Comparison of ENCODE assay signal across 28 cellular contexts in genomic region chr5:168897387-168898122, GRCh38.
"Had no signal": no experiment of that assay in that cellular context is flagged by ENCODE, and none has a peak within 500 bp of the region (broad histone marks: within the 10 kb centered on the region; RNA-seq: fewer than 3 reads in every experiment).

No MANE protein-coding gene starts in this region.

- H3K9me3 Mint-ChIP-seq: stimulated activated naive CD8-positive, alpha-beta T cell treated with anti-CD3 and anti-CD28 coated beads, Interleukin-15, Interleukin-2, amounts not matched to agents 100 ng/mL and 50 ng/mL, for 24 hours had no signal

- H3K9me3 ChIP-seq: body of pancreas, colonic mucosa, esophagus squamous epithelium, left lung, lower lobe of right lung, mucosa of descending colon, thoracic aorta, uterus had no signal

- DNase-seq: activated CD4-positive, alpha-beta T cell treated with anti-CD3 and anti-CD28 coated beads for 48 hours; activated CD4-positive, alpha-beta T cell treated with anti-CD3 and anti-CD28 coated beads, Interleukin-2, amount 50 U/mL, for 48 hours; activated CD8-positive, alpha-beta memory T cell treated with anti-CD3 and anti-CD28 coated beads for 24 hours; activated effector memory CD4-positive, alpha-beta T cell treated with Interleukin-2 at 50 U/mL for 16 hours; activated naive CD4-positive, alpha-beta T cell treated with Interleukin-2 at 50 U/mL for 16 hours; aorta; body of pancreas; colonic mucosa; effector CD8-positive, alpha-beta T cell; esophagus squamous epithelium; foreskin melanocyte; left lung; lower lobe of right lung; mesenchymal stem cell; mucosa of descending colon; occipital lobe; right cardiac atrium; stimulated activated CD4-positive, alpha-beta T cell treated with anti-CD3 and anti-CD28 coated beads, Interleukin-2, amount 100 ng/mL, for 48 hours; T-helper 9 cell; trophoblast cell; uterus had no signal

- H3K4me3 Mint-ChIP-seq: activated naive CD8-positive, alpha-beta T cell; stimulated activated naive CD8-positive, alpha-beta T cell treated with anti-CD3 and anti-CD28 coated beads, Interleukin-15, Interleukin-2, amounts not matched to agents 100 ng/mL and 50 ng/mL, for 24 hours had no signal

- H3K36me3 ChIP-seq: colonic mucosa, esophagus squamous epithelium, left lung, lower lobe of right lung, thoracic aorta, uterus had no signal

- H3K27ac ChIP-seq: body of pancreas, colonic mucosa, epithelial cell of prostate, esophagus squamous epithelium, left lung, lower lobe of right lung, thoracic aorta, uterus, VCaP had no signal

- H3K36me3 Mint-ChIP-seq: activated naive CD8-positive, alpha-beta T cell had no signal

- H3K9ac ChIP-seq: parathyroid adenoma had no signal

- ATAC-seq: activated CD4-positive, CD25-positive, alpha-beta regulatory T cell treated with anti-CD3 and anti-CD28 coated beads, Interleukin-2, amount 50 U/mL, for 24 hours; body of pancreas; left lung; lower lobe of right lung; mucosa of descending colon; right cardiac atrium had no signal

- H2AFZ ChIP-seq: parathyroid adenoma had no signal

- H3K4me3 ChIP-seq: body of pancreas, colonic mucosa, esophagus squamous epithelium, left lung, lower lobe of right lung, mucosa of descending colon, thoracic aorta, uterus had no signal

- H3K27me3 ChIP-seq: body of pancreas, colonic mucosa, uterus had no signal

- H3K4me1 ChIP-seq: body of pancreas, colonic mucosa, esophagus squamous epithelium, left lung, lower lobe of right lung, uterus had no signal

- H3K27ac Mint-ChIP-seq: activated naive CD8-positive, alpha-beta T cell; stimulated activated naive CD8-positive, alpha-beta T cell treated with anti-CD3 and anti-CD28 coated beads, Interleukin-15, Interleukin-2, amounts not matched to agents 100 ng/mL and 50 ng/mL, for 24 hours had no signal
